19 cellular contexts compared by ENCODE assay signal in the genomic region with DNA sequence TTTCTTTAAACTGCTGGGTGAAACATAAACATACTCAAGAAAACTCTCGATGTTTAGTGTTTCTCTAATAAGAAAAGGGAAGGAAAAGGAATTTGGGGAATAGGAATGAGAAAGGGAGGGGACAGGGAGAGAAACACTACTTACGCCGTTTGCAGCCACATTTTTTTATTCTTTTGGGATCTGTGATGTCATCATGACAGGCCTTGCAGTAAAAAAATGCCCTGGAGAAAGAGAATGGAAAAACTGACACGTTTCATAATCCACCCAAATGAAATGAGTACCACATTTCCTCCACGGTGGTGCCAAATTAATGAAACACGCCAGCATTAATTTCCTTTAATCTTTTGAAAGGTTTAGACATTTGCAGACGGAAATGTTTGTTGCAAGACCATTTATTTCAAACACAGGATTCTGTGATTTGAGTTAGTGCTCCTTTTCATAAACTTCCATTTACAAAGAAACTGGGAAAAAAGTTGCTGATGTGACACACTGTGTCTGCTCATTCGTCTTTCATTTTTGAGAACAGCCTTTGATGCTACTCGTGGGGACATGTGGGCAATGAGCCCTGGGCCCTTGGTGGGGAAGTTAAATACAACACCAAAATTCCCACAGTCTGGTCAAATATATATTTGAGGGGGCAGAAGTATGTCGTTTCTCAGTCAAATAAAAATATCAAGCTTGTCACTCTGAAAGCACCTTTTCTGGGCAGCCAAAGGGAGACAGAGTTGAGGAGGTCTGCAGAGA.
DNase-seq lines count a peak whose midpoint lies in the region; ATAC-seq and TF ChIP-seq lines count a peak whose summit lies in the region.
"Had no signal": no experiment of that assay in that cellular context is flagged by ENCODE, and none has a peak within 500 bp of the region (broad histone marks: within the 10 kb centered on the region; RNA-seq: fewer than 3 reads in every experiment).

No MANE protein-coding gene starts in this region.

- H3K9me3 Mint-ChIP-seq in osteocyte (ENCODE audit: unreplicated experiment): peaks cover 4% of the 10 kb centered on the region
- H3K9me3 Mint-ChIP-seq in naive thymus-derived CD8-positive, alpha-beta T cell: no peaks in the 10 kb centered on the region
- H3K9me3 Mint-ChIP-seq: natural killer cell; stimulated activated naive CD8-positive, alpha-beta T cell treated with anti-CD3 and anti-CD28 coated beads, Interleukin-15, amount 100 ng/mL, for 72 hours had no signal

- no peak overlapping the region for H3K9ac ChIP-seq in SK-N-MC (ENCODE audit: insufficient read length)

- H3K27me3 ChIP-seq in upper lobe of right lung: no peaks in the 10 kb centered on the region
- H3K27me3 ChIP-seq: SJSA1 had no signal

- no peak overlapping the region for H3K4me3 Mint-ChIP-seq in osteocyte (ENCODE audit: unreplicated experiment)
- no peak overlapping the region for H3K4me3 Mint-ChIP-seq in naive thymus-derived CD8-positive, alpha-beta T cell
- H3K4me3 Mint-ChIP-seq: natural killer cell; stimulated activated naive CD8-positive, alpha-beta T cell treated with anti-CD3 and anti-CD28 coated beads, Interleukin-15, amount 100 ng/mL, for 72 hours had no signal

- peaks cover 9% of the 10 kb centered on the region for H3K4me1 ChIP-seq in upper lobe of right lung
- H3K4me1 ChIP-seq: SJSA1 had no signal

- intact Hi-C loops in upper lobe of right lung (cut with DNase I): no loop called here

- peaks cover 19% of the 10 kb centered on the region for H3K36me3 Mint-ChIP-seq in osteocyte (ENCODE audit: unreplicated experiment)
- no peaks in the 10 kb centered on the region for H3K36me3 Mint-ChIP-seq in naive thymus-derived CD8-positive, alpha-beta T cell
- H3K36me3 Mint-ChIP-seq: natural killer cell had no signal

- ATAC-seq in upper lobe of right lung: no peak
- no peak for ATAC-seq in naive thymus-derived CD8-positive, alpha-beta T cell
- ATAC-seq: natural killer cell; stimulated activated naive CD8-positive, alpha-beta T cell treated with anti-CD3 and anti-CD28 coated beads, Interleukin-15, amount 100 ng/mL, for 72 hours had no signal

- H3K4me1 Mint-ChIP-seq in osteocyte (ENCODE audit: unreplicated experiment): peaks cover 75% of the 10 kb centered on the region
- H3K4me1 Mint-ChIP-seq in naive thymus-derived CD8-positive, alpha-beta T cell: peaks cover 0 to 8% (median under 1%) of the 10 kb centered on the region in 4 donors
- H3K4me1 Mint-ChIP-seq: natural killer cell; stimulated activated naive CD8-positive, alpha-beta T cell treated with anti-CD3 and anti-CD28 coated beads, Interleukin-15, amount 100 ng/mL, for 72 hours had no signal

- TF ChIP-seq CTCF in osteocyte (IDR thresholded peaks at IDR 0.05) (no peak), upper lobe of right lung (IDR thresholded peaks at IDR 0.05) (no peak)

- H3K36me3 ChIP-seq in SK-N-MC (ENCODE audit: insufficient read depth, low read length) (no peaks in the 10 kb centered on the region), upper lobe of right lung (no peaks in the 10 kb centered on the region)
- H3K36me3 ChIP-seq: SJSA1 had no signal

- no peak overlapping the region for H3K27ac ChIP-seq in SK-N-MC
- peak overlapping the region; percentile 28 for H3K27ac ChIP-seq in upper lobe of right lung
- H3K27ac ChIP-seq: SJSA1 had no signal

- no peaks in the 10 kb centered on the region for H3K9me3 ChIP-seq in SK-N-MC (ENCODE audit: low read depth, low read length)
- H3K9me3 ChIP-seq in upper lobe of right lung: no peaks in the 10 kb centered on the region
- H3K9me3 ChIP-seq: SJSA1 had no signal

- POLR2A ChIA-PET in naive thymus-derived CD8-positive, alpha-beta T cell (lab: Charles Lee): no interaction called here

- DNase-seq in SK-N-MC (ENCODE audit: low read depth, low spot score) (no peak), fibroblast of the conjunctiva (ENCODE audit: low read depth) (peak; percentile 47), osteocyte (ENCODE audit: extremely low spot score, unreplicated experiment) (no peak), upper lobe of right lung (no peak), COR-L47 (lab: John Stamatoyannopoulos, UW) (no peak)
- DNase-seq in naive thymus-derived CD8-positive, alpha-beta T cell: no peak
- no peak for DNase-seq in stimulated activated naive CD4-positive, alpha-beta T cell (lab: John Stamatoyannopoulos, UW)
- DNase-seq: activated effector memory CD4-positive, alpha-beta T cell treated with Interleukin-2 at 50 U/mL for 16 hours; amniotic stem cell; C1 segment of cervical spinal cord; DMS153; glutamatergic neuron; KG1; mammary epithelial cell; natural killer cell; NCI-H1092; NCI-H748 treated with DMSO at 0.1 percent for 48 hours; stimulated activated naive CD8-positive, alpha-beta T cell treated with anti-CD3 and anti-CD28 coated beads, Interleukin-15, amount 100 ng/mL, for 72 hours had no signal

- H3K27ac Mint-ChIP-seq in osteocyte (ENCODE audit: unreplicated experiment): peak overlapping the region; percentile 96
- no peak overlapping the region for H3K27ac Mint-ChIP-seq in naive thymus-derived CD8-positive, alpha-beta T cell
- H3K27ac Mint-ChIP-seq: natural killer cell; stimulated activated naive CD8-positive, alpha-beta T cell treated with anti-CD3 and anti-CD28 coated beads, Interleukin-15, amount 100 ng/mL, for 72 hours had no signal

- H3K4me3 ChIP-seq in SK-N-MC (peak overlapping the region; percentile 42; the same call in 1 of the 2 replicates), upper lobe of right lung (no peak overlapping the region)
- H3K4me3 ChIP-seq: SJSA1 had no signal

- no peaks in the 10 kb centered on the region for H3K27me3 Mint-ChIP-seq in osteocyte (ENCODE audit: unreplicated experiment)
- peaks cover 2 to 20% (median 5%) of the 10 kb centered on the region in 5 donors for H3K27me3 Mint-ChIP-seq in naive thymus-derived CD8-positive, alpha-beta T cell
- H3K27me3 Mint-ChIP-seq: stimulated activated naive CD8-positive, alpha-beta T cell treated with anti-CD3 and anti-CD28 coated beads, Interleukin-15, amount 100 ng/mL, for 72 hours had no signal
